ENCODE assay signal across 17 cellular contexts in the genomic region with DNA sequence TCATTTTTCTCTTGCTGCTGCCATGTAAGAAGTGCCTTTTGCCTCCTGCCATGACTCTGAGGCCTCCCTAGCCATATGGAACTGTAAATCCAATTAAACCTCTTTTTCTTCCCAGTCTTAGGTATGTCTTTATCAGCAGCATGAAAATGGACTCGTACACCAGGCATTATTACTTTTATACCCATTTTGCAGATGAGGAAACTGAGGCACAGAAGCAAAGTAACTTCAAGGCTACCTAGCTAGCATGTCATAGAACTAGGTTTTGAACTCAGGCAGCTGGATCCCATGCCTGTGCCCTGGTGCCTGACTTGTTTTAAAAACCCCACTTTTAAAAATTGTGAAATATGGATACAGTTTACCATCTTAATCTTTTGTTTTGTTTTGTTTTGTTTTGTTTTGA. TPM values are rescaled to one million over a fixed set of nuclear protein-coding genes. Genes with fewer than 3 reads are reported as not detected.
DNase-seq lines count a peak whose midpoint lies in the region; ATAC-seq and TF ChIP-seq lines count a peak whose summit lies in the region.
"Had no signal": no experiment of that assay in that cellular context is flagged by ENCODE, and none has a peak within 500 bp of the region (broad histone marks: within the 10 kb centered on the region; RNA-seq: fewer than 3 reads in every experiment).

No MANE protein-coding gene starts in this region.

- no peak for TF ChIP-seq POLR2A in adrenal gland (IDR thresholded peaks at IDR 0.05)
- no peak for TF ChIP-seq POLR2A in gastroesophageal sphincter (IDR thresholded peaks at IDR 0.05)

- H3K4me1 ChIP-seq in GM23338 (ENCODE audit: insufficient read depth) (peaks cover 22% of the 10 kb centered on the region), adrenal gland (replicated peaks in 1 of 2) (peaks cover 45 to 49% of the 10 kb centered on the region in 2 donors), gastroesophageal sphincter (peaks cover 0 to 49% (median 16%) of the 10 kb centered on the region in 3 donors), psoas muscle (no peaks in the 10 kb centered on the region)

- TF ChIP-seq CTCF in GM23338 (conservative IDR thresholded peaks at IDR 0.05; ENCODE audit: low read depth in 2 of 2) (no peak), adrenal gland (IDR thresholded peaks at IDR 0.05) (no peak), gastroesophageal sphincter (IDR thresholded peaks at IDR 0.05) (no peak), psoas muscle (IDR thresholded peaks at IDR 0.05) (no peak)

- peaks cover 2% of the 10 kb centered on the region; the same call in 1 of the 3 replicates for H3K36me3 Mint-ChIP-seq in GM23338 (ENCODE audit: low read depth)

- peaks cover 34% of the 10 kb centered on the region for H3K4me1 Mint-ChIP-seq in GM23338

- H3K27ac Mint-ChIP-seq in GM23338 = peak overlapping the region; percentile 66; the same call in 1 of the 2 replicates

- WGBS in adrenal gland, 4 donors = 81 to 94% (median 94%) methylated on average over 1 of the region's 1 CpG
- 89% methylated on average over 1 of the region's 1 CpG; no CpG with 5 or more reads in 1 of the 2 donors for WGBS in gastroesophageal sphincter (ENCODE audit: low coverage in 1 of 2), 2 donors
- 89 to 97% (median 93%) methylated on average over 1 of the region's 1 CpG for WGBS in psoas muscle, 3 donors

- H3K27me3 Mint-ChIP-seq in GM23338 (ENCODE audit: insufficient read depth, low read depth, poor library complexity) = peaks cover 23% of the 10 kb centered on the region

- no peak overlapping the region for H3K4me2 ChIP-seq in GM23338

- no peaks in the 10 kb centered on the region for H3K27me3 ChIP-seq in GM23338 (ENCODE audit: insufficient read depth)
- no peaks in the 10 kb centered on the region for H3K27me3 ChIP-seq in adrenal gland
- no peaks in the 10 kb centered on the region for H3K27me3 ChIP-seq in gastroesophageal sphincter
- H3K27me3 ChIP-seq in psoas muscle (ENCODE audit: insufficient read depth in 3 of 3, low read length in 2 of 3) = no peaks in the 10 kb centered on the region
- H3K27me3 ChIP-seq: dorsolateral prefrontal cortex, pancreas had no signal

- peaks cover 39% of the 10 kb centered on the region for H3K79me2 ChIP-seq in GM23338 (replicated peaks; ENCODE audit: insufficient read depth)

- no peak overlapping the region for H2AFZ ChIP-seq in GM23338

- ATAC-seq in GM23338 (no peak), gastroesophageal sphincter (no peak), psoas muscle (no peak), HG03521 (IDR thresholded peaks at IDR 0.05; ENCODE audit: unreplicated experiment) (no peak), HG02973 (IDR thresholded peaks at IDR 0.05; ENCODE audit: unreplicated experiment) (no peak)

- H3K9me3 Mint-ChIP-seq in GM23338 = no peaks in the 10 kb centered on the region

- no peak for TF ChIP-seq EP300 in gastroesophageal sphincter (IDR thresholded peaks at IDR 0.05)

- H3K27ac ChIP-seq in GM23338 (ENCODE audit: low read depth) = peak overlapping the region; percentile 14; the same call in 1 of the 2 replicates
- H3K27ac ChIP-seq in adrenal gland = peak overlapping the region; percentile 79 to 96 (median 87)
- peak overlapping the region in 3 of 4 donors; percentile 81 to 83 (median 82) for H3K27ac ChIP-seq in gastroesophageal sphincter
- H3K27ac ChIP-seq in psoas muscle = peak overlapping the region; percentile 71
- H3K27ac ChIP-seq: WERI-Rb-1 had no signal

- no peak overlapping the region; the same call in 2 of the 3 replicates for H3K4me3 Mint-ChIP-seq in GM23338

- H3K9me3 ChIP-seq in adrenal gland (replicated peaks in 1 of 3) (no peaks in the 10 kb centered on the region), gastroesophageal sphincter (no peaks in the 10 kb centered on the region), psoas muscle (no peaks in the 10 kb centered on the region)
- H3K9me3 ChIP-seq: pancreas had no signal

- H3K9me2 ChIP-seq in GM23338 (ENCODE audit: insufficient read depth) = no peaks in the 10 kb centered on the region

- no peaks in the 10 kb centered on the region for H3F3A ChIP-seq in GM23338 (replicated peaks; ENCODE audit: low read depth)

- intact Hi-C loops in adrenal gland (cut with DNase I) = no loop called here
- intact Hi-C loops in psoas muscle (cut with DNase I) = no loop called here

- no peak for DNase-seq in GM23338 (ENCODE audit: low spot score)
- DNase-seq in adrenal gland = no peak
- DNase-seq in psoas muscle = no peak
- no peak for DNase-seq in A172 (ENCODE audit: low spot score)
- no peak for DNase-seq in HCEC 1CT
- DNase-seq: activated CD8-positive, alpha-beta memory T cell treated with anti-CD3 and anti-CD28 coated beads for 24 hours; dorsolateral prefrontal cortex; EL; NCI-H1930; NCI-H524 treated with DMSO at 0.1 percent for 48 hours; pancreas; WERI-Rb-1 had no signal

- H3K4me3 ChIP-seq in GM23338 = no peak overlapping the region
- no peak overlapping the region for H3K4me3 ChIP-seq in adrenal gland
- no peak overlapping the region for H3K4me3 ChIP-seq in gastroesophageal sphincter
- H3K4me3 ChIP-seq in psoas muscle = no peak overlapping the region
- H3K4me3 ChIP-seq: dorsolateral prefrontal cortex, pancreas had no signal

- H3K36me3 ChIP-seq in GM23338 (ENCODE audit: insufficient read depth) (no peaks in the 10 kb centered on the region), adrenal gland (replicated peaks in 1 of 2) (no peaks in the 10 kb centered on the region), gastroesophageal sphincter (no peaks in the 10 kb centered on the region), psoas muscle (ENCODE audit: insufficient read depth in 1 of 2, low read depth in 1 of 2) (no peaks in the 10 kb centered on the region)
- H3K36me3 ChIP-seq: pancreas, WERI-Rb-1 had no signal

- no peaks in the 10 kb centered on the region; the same call in 1 of the 2 replicates for H4K20me1 ChIP-seq in GM23338 (replicated peaks; ENCODE audit: insufficient read depth)

RNA-seq across cellular contexts. Expression of a gene that starts 25.8 kb away (rescaled TPM):
- 22.1 and 27.2 TPM in 2 replicates for total RNA-seq in GM23338 (2014; rRNA removed; shearing (Covaris generic))
- 5.8 and 6.1 TPM in 2 replicates for polyA plus RNA-seq in GM23338 (2016; fragmentation: Nextera tagmentation; extraction: Ambion mirVana)
- total RNA-seq in adrenal gland = 10 to 100 TPM; 33.9 to 71.0 (median 52.6) TPM
- 10 to 100 TPM in 2 of 3 donors, 1 to 10 TPM in 1; 5.3 to 40.5 (median 17.5) TPM for polyA plus RNA-seq in adrenal gland
- 10 to 100 TPM; 20.9 to 41.8 (median 28.4) TPM for total RNA-seq in gastroesophageal sphincter
- 10 to 100 TPM; 12.2 to 56.9 (median 26.1) TPM for total RNA-seq in psoas muscle
- 10 to 100 TPM in 1 of 3 donors, 1 to 10 TPM in 2; 1.9 to 15.8 (median 8.8) TPM for polyA plus RNA-seq in psoas muscle
- 6.1 and 7.4 TPM in 2 replicates for total RNA-seq in A172 (2014; rRNA removed; shearing (Covaris generic))

RNA-seq across cellular contexts. Expression of a gene that starts 31.8 kb away (rescaled TPM):
- total RNA-seq in GM23338 (2014; rRNA removed; shearing (Covaris generic)) = not detected in 2 replicates
- polyA plus RNA-seq in GM23338 (2016; fragmentation: Nextera tagmentation; extraction: Ambion mirVana) (not detected in 2 replicates), adrenal gland (not detected), psoas muscle (not detected)
- total RNA-seq in adrenal gland (not detected), gastroesophageal sphincter (1 to 10 TPM in 1 of 4 donors, not detected in 3; 2.9 TPM), psoas muscle (not detected)
- total RNA-seq in A172 (2014; rRNA removed; shearing (Covaris generic)) = not detected in 2 replicates
- total RNA-seq: dorsolateral prefrontal cortex, HT-29, M059J, pancreas had no signal
- polyA plus RNA-seq: pancreas had no signal

Comparison
In these comparisons a context has a peak if more than half of its experiments do, and no peak if none do; other contexts are left out.
1. H3K27ac ChIP-seq: peak in every context shown above with its lines; median percentile 87 in adrenal gland; 82 in gastroesophageal sphincter; 71 in psoas muscle; 14 in GM23338.